Comparison of ENCODE assay signal across 21 cellular contexts in the genomic region with DNA sequence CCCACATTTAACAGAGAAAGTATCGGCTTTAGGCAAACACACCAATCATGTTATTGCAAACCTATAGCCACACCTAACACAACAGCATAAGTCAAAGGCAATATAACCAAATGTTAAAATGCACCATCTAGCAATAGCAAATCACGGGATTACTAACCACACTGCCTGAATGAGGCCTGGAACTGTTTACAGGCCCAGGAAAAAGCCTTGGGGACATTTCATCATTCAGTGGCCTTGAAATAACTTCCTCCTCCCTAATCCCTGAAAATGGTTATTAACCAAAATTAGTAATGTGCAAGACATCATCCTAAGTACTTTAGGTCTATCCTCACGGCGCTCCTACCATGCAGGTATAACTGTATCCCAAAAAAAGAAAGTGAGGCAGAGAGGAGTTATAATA. TPM values are rescaled to one million over a fixed set of nuclear protein-coding genes. Genes with fewer than 3 reads are reported as not detected.
DNase-seq lines count a peak whose midpoint lies in the region; ATAC-seq, FAIRE-seq and TF ChIP-seq lines count a peak whose summit lies in the region.
"Had no signal": no experiment of that assay in that cellular context is flagged by ENCODE, and none has a peak within 500 bp of the region (broad histone marks: within the 10 kb centered on the region; RNA-seq: fewer than 3 reads in every experiment).

No MANE protein-coding gene starts in this region.

- H3K36me3 Mint-ChIP-seq in stimulated activated naive CD8-positive, alpha-beta T cell treated with anti-CD3 and anti-CD28 coated beads, Interleukin-15, Interleukin-2, amounts not matched to agents 100 ng/mL and 50 ng/mL, for 24 hours (ENCODE audit: low read depth) = peaks cover 6% of the 10 kb centered on the region
- H3K36me3 Mint-ChIP-seq in naive thymus-derived CD8-positive, alpha-beta T cell = peaks cover 0 to 12% (median 3%) of the 10 kb centered on the region in 3 donors
- H3K36me3 Mint-ChIP-seq in neural progenitor cell = no peaks in the 10 kb centered on the region

- H3K36me3 ChIP-seq in colonic mucosa = no peaks in the 10 kb centered on the region
- no peaks in the 10 kb centered on the region for H3K36me3 ChIP-seq in MG63
- no peaks in the 10 kb centered on the region for H3K36me3 ChIP-seq in neural progenitor cell

- H3K79me2 ChIP-seq in neural progenitor cell (ENCODE audit: low read depth) = no peaks in the 10 kb centered on the region

- DNase-seq in stimulated activated naive CD8-positive, alpha-beta T cell treated with anti-CD3 and anti-CD28 coated beads, Interleukin-15, Interleukin-2, amounts not matched to agents 100 U/mL and 50 U/mL, for 24 hours = no peak
- DNase-seq in colonic mucosa (no peak), GM19239 (ENCODE audit: insufficient read length, low spot score) (no peak), MG63 (no peak), neural progenitor cell (ENCODE audit: low spot score) (no peak)
- no peak for DNase-seq in naive thymus-derived CD8-positive, alpha-beta T cell
- DNase-seq: activated CD8-positive, alpha-beta memory T cell treated with anti-CD3 and anti-CD28 coated beads for 24 hours; activated effector memory CD4-positive, alpha-beta T cell treated with anti-CD3 and anti-CD28 coated beads, Interleukin-2, amount 50 U/mL, for 16 hours; aorta; Calu3; hippocampal formation; kidney; mesendoderm; NCI-H1105; NCI-H69; stimulated activated naive CD4-positive, alpha-beta T cell had no signal

- H3F3A ChIP-seq in neural progenitor cell (ENCODE audit: low read depth) = peaks cover 13% of the 10 kb centered on the region

- intact Hi-C loops in colonic mucosa (cut with DNase I) = no loop called here

- no peaks in the 10 kb centered on the region for H4K20me1 ChIP-seq in neural progenitor cell (ENCODE audit: low read depth)

- no peaks in the 10 kb centered on the region for H3K27me3 ChIP-seq in colonic mucosa
- no peaks in the 10 kb centered on the region for H3K27me3 ChIP-seq in MG63
- no peaks in the 10 kb centered on the region for H3K27me3 ChIP-seq in neural progenitor cell

- no peak overlapping the region for H2AFZ ChIP-seq in neural progenitor cell (replicated peaks)

- H3K27me3 Mint-ChIP-seq in stimulated activated naive CD8-positive, alpha-beta T cell treated with anti-CD3 and anti-CD28 coated beads, Interleukin-15, Interleukin-2, amounts not matched to agents 100 ng/mL and 50 ng/mL, for 24 hours = no peaks in the 10 kb centered on the region
- no peaks in the 10 kb centered on the region for H3K27me3 Mint-ChIP-seq in naive thymus-derived CD8-positive, alpha-beta T cell
- peaks cover 1% of the 10 kb centered on the region for H3K27me3 Mint-ChIP-seq in neural progenitor cell (ENCODE audit: insufficient read depth, low read depth)

- H3K4me1 ChIP-seq in colonic mucosa = no peaks in the 10 kb centered on the region
- peaks cover 4% of the 10 kb centered on the region for H3K4me1 ChIP-seq in neural progenitor cell

- no peaks in the 10 kb centered on the region for H3K9me3 Mint-ChIP-seq in stimulated activated naive CD8-positive, alpha-beta T cell treated with anti-CD3 and anti-CD28 coated beads, Interleukin-15, Interleukin-2, amounts not matched to agents 100 ng/mL and 50 ng/mL, for 24 hours
- no peaks in the 10 kb centered on the region for H3K9me3 Mint-ChIP-seq in naive thymus-derived CD8-positive, alpha-beta T cell
- H3K9me3 Mint-ChIP-seq in neural progenitor cell = peaks cover 2% of the 10 kb centered on the region

- peaks cover 55% of the 10 kb centered on the region for H3K4me1 Mint-ChIP-seq in stimulated activated naive CD8-positive, alpha-beta T cell treated with anti-CD3 and anti-CD28 coated beads, Interleukin-15, Interleukin-2, amounts not matched to agents 100 ng/mL and 50 ng/mL, for 24 hours (ENCODE audit: low read depth)
- H3K4me1 Mint-ChIP-seq in naive thymus-derived CD8-positive, alpha-beta T cell = peaks cover 41 to 73% (median 64%) of the 10 kb centered on the region in 4 donors
- H3K4me1 Mint-ChIP-seq in neural progenitor cell = peaks cover 19% of the 10 kb centered on the region

- H3K4me3 ChIP-seq in colonic mucosa = no peak overlapping the region
- H3K4me3 ChIP-seq in MG63 = no peak overlapping the region
- no peak overlapping the region for H3K4me3 ChIP-seq in neural progenitor cell

- POLR2A ChIA-PET in naive thymus-derived CD8-positive, alpha-beta T cell (lab: Charles Lee) = interaction anchor here (7.2 kb wide), 1 partner anchor 14 kb away, joined by 125 read pairs; a partner anchor contains a TSS

- H3K9me3 ChIP-seq in colonic mucosa = no peaks in the 10 kb centered on the region
- H3K9me3 ChIP-seq in MG63 = no peaks in the 10 kb centered on the region
- H3K9me3 ChIP-seq in neural progenitor cell (ENCODE audit: low read depth) = no peaks in the 10 kb centered on the region

- peak overlapping the region; percentile 62 for H3K27ac Mint-ChIP-seq in stimulated activated naive CD8-positive, alpha-beta T cell treated with anti-CD3 and anti-CD28 coated beads, Interleukin-15, Interleukin-2, amounts not matched to agents 100 ng/mL and 50 ng/mL, for 24 hours
- peak overlapping the region in 6 of 10 donors; percentile 4 to 99 (median 50) for H3K27ac Mint-ChIP-seq in naive thymus-derived CD8-positive, alpha-beta T cell
- H3K27ac Mint-ChIP-seq in neural progenitor cell = no peak overlapping the region

- peak overlapping the region; percentile 29 for H3K27ac ChIP-seq in colonic mucosa
- H3K27ac ChIP-seq in neural progenitor cell = no peak overlapping the region
- H3K27ac ChIP-seq: HL-60 had no signal

- H3K4me2 ChIP-seq in neural progenitor cell = no peak overlapping the region

- H3K9ac ChIP-seq in colonic mucosa (ENCODE audit: low read depth in 2 of 2, low read length in 2 of 2) (no peak overlapping the region), neural progenitor cell (no peak overlapping the region)

- no peak for FAIRE-seq in GM19239 (lab: Jason Lieb, UNC)
- FAIRE-seq: H54, kidney had no signal

- H3K4me3 Mint-ChIP-seq in stimulated activated naive CD8-positive, alpha-beta T cell treated with anti-CD3 and anti-CD28 coated beads, Interleukin-15, Interleukin-2, amounts not matched to agents 100 ng/mL and 50 ng/mL, for 24 hours = peak overlapping the region; percentile 3
- H3K4me3 Mint-ChIP-seq in naive thymus-derived CD8-positive, alpha-beta T cell = peak overlapping the region in 2 of 10 donors; percentile 9 to 14
- no peak overlapping the region for H3K4me3 Mint-ChIP-seq in neural progenitor cell

- no peak for ATAC-seq in stimulated activated naive CD8-positive, alpha-beta T cell treated with anti-CD3 and anti-CD28 coated beads, Interleukin-15, Interleukin-2, amounts not matched to agents 100 U/mL and 50 U/mL, for 24 hours
- ATAC-seq in naive thymus-derived CD8-positive, alpha-beta T cell = no peak
- no peak for ATAC-seq in HG02885 (IDR thresholded peaks at IDR 0.05; ENCODE audit: poor library complexity, unreplicated experiment)

- TF ChIP-seq CTCF in colonic mucosa (IDR thresholded peaks at IDR 0.05) (no peak), neural progenitor cell (IDR thresholded peaks at IDR 0.05) (no peak)

RNA-seq across cellular contexts. Expression of a gene that starts 2.3 kb away (rescaled TPM):
- total RNA-seq in colonic mucosa = 10 to 100 TPM; 14.9 to 27.4 TPM
- total RNA-seq in naive thymus-derived CD8-positive, alpha-beta T cell = 10 to 100 TPM; 19.7 to 24.4 TPM
- 10 to 100 TPM in 1 of 3 donors, 1 to 10 TPM in 2; 8.1 to 18.7 (median 9.0) TPM for polyA plus RNA-seq in naive thymus-derived CD8-positive, alpha-beta T cell
- total RNA-seq in MG63 (2014; rRNA removed; shearing (Covaris generic); ENCODE audit: low replicate concordance) = 0.82 and 1.9 TPM in 2 replicates
- total RNA-seq in neural progenitor cell (ENCODE audit: low replicate concordance) = 22.8 and 30.8 TPM in 2 replicates

RNA-seq across cellular contexts. Expression of a gene that starts 14.2 kb away (rescaled TPM):
- total RNA-seq in colonic mucosa (1 to 10 TPM in 1 of 2 donors, under 1 TPM in 1; 0.35 to 1.2 TPM), neural progenitor cell (ENCODE audit: low replicate concordance) (not detected in 2 replicates)
- total RNA-seq in naive thymus-derived CD8-positive, alpha-beta T cell = 10 to 100 TPM; 11.4 TPM
- 10 to 100 TPM; 12.0 to 27.3 (median 14.9) TPM for polyA plus RNA-seq in naive thymus-derived CD8-positive, alpha-beta T cell
- not detected in 2 replicates for total RNA-seq in MG63 (2014; rRNA removed; shearing (Covaris generic); ENCODE audit: low replicate concordance)
- total RNA-seq: PC-3 had no signal

Comparison
In these comparisons a context has a peak if more than half of its experiments do, and no peak if none do; other contexts are left out.
1. RNA of a gene that starts 14.2 kb away (total RNA-seq): 11.4 TPM in naive thymus-derived CD8-positive, alpha-beta T cell; 0.35 to 1.2 TPM in colonic mucosa, not detected in MG63 and not detected in neural progenitor cell; every median in the first group is over 4 times any median in the second.